Comparison of ENCODE assay signal across 8 cellular contexts in genomic region chr19:20247016-20247683, GRCh38.
DNase-seq lines count a peak whose midpoint lies in the region; ATAC-seq and TF ChIP-seq lines count a peak whose summit lies in the region.

No MANE protein-coding gene starts in this region.

- H3K79me2 ChIP-seq in GM23338 (replicated peaks; ENCODE audit: insufficient read depth), result no peaks in the 10 kb centered on the region

- H2AFZ ChIP-seq in GM23338, result 0 out of 2 replicates have a peak overlapping the region, but pooled peaks have one; percentile 48

- no peaks in the 10 kb centered on the region for H3K27me3 ChIP-seq in GM23338 (ENCODE audit: insufficient read depth)
- no peaks in the 10 kb centered on the region for H3K27me3 ChIP-seq in SJCRH30
- no peaks in the 10 kb centered on the region for H3K27me3 ChIP-seq in endodermal cell (ENCODE audit: control insufficient read depth, insufficient read depth, low read length, poor library complexity, severe bottlenecking)

- no peaks in the 10 kb centered on the region for H3F3A ChIP-seq in GM23338 (replicated peaks; ENCODE audit: low read depth)

- no peak overlapping the region for H3K9ac ChIP-seq in endodermal cell (ENCODE audit: extremely low read depth, low read length, poor library complexity, severe bottlenecking)

- ATAC-seq in GM23338, result peak; percentile 85
- no peak for ATAC-seq in HG02759 (IDR thresholded peaks at IDR 0.05; ENCODE audit: unreplicated experiment)
- ATAC-seq in GM18858 (IDR thresholded peaks at IDR 0.05; ENCODE audit: unreplicated experiment), result no peak

- H3K4me1 Mint-ChIP-seq in GM23338 (peaks cover 36% of the 10 kb centered on the region), endodermal cell (peaks cover 33% of the 10 kb centered on the region), osteocyte (ENCODE audit: unreplicated experiment) (no peaks in the 10 kb centered on the region)

- TF ChIP-seq CTCF in GM23338 (conservative IDR thresholded peaks at IDR 0.05; ENCODE audit: low read depth in 2 of 2) (peak; percentile 88), endodermal cell (conservative IDR thresholded peaks at IDR 0.05) (peak; percentile 90), osteocyte (IDR thresholded peaks at IDR 0.05) (peak; percentile 49)

- DNase-seq in GM23338 (ENCODE audit: low spot score) (peak; percentile 69), SJCRH30 (peak; percentile 13 to 50), endodermal cell (peak; percentile 84), osteocyte (ENCODE audit: extremely low spot score, unreplicated experiment) (no peak), NCI-H510A treated with DMSO at 0.1 percent for 48 hours (lab: John Stamatoyannopoulos, UW) (no peak), COR-L47 (lab: John Stamatoyannopoulos, UW) (no peak)

- H3K27ac ChIP-seq in GM23338 (ENCODE audit: low read depth), result no peak overlapping the region
- H3K27ac ChIP-seq in SJCRH30, result no peak overlapping the region
- no peak overlapping the region for H3K27ac ChIP-seq in endodermal cell (ENCODE audit: low read depth, low read length)

- H3K4me3 ChIP-seq in GM23338, result no peak overlapping the region
- H3K4me3 ChIP-seq in SJCRH30, result no peak overlapping the region
- H3K4me3 ChIP-seq in endodermal cell (ENCODE audit: low read length), result peak overlapping the region; percentile 32

- H3K9me3 Mint-ChIP-seq in GM23338 (peaks cover 7% of the 10 kb centered on the region; the same call in 1 of the 3 replicates), endodermal cell (peaks cover 28% of the 10 kb centered on the region), osteocyte (ENCODE audit: unreplicated experiment) (peaks cover 24% of the 10 kb centered on the region)

- H3K9me2 ChIP-seq in GM23338 (ENCODE audit: insufficient read depth), result no peaks in the 10 kb centered on the region

- peaks cover 36% of the 10 kb centered on the region for H3K4me1 ChIP-seq in GM23338 (ENCODE audit: insufficient read depth)
- H3K4me1 ChIP-seq in SJCRH30, result no peaks in the 10 kb centered on the region
- H3K4me1 ChIP-seq in endodermal cell (ENCODE audit: control insufficient read depth, insufficient read depth, low read length), result peaks cover 7% of the 10 kb centered on the region

- peak overlapping the region; percentile 18; the same call in 1 of the 2 replicates for H3K4me2 ChIP-seq in GM23338

- H3K4me3 Mint-ChIP-seq in GM23338, result no peak overlapping the region; the same call in 2 of the 3 replicates
- no peak overlapping the region for H3K4me3 Mint-ChIP-seq in endodermal cell
- H3K4me3 Mint-ChIP-seq in osteocyte (ENCODE audit: unreplicated experiment), result no peak overlapping the region

- no peaks in the 10 kb centered on the region; the same call in 2 of the 3 replicates for H3K36me3 Mint-ChIP-seq in GM23338 (ENCODE audit: low read depth)
- peaks cover 24% of the 10 kb centered on the region for H3K36me3 Mint-ChIP-seq in endodermal cell (ENCODE audit: low read depth)
- no peaks in the 10 kb centered on the region for H3K36me3 Mint-ChIP-seq in osteocyte (ENCODE audit: unreplicated experiment)

- H3K36me3 ChIP-seq in GM23338 (ENCODE audit: insufficient read depth) (no peaks in the 10 kb centered on the region), SJCRH30 (no peaks in the 10 kb centered on the region), endodermal cell (ENCODE audit: control insufficient read depth, insufficient read depth, low read length) (no peaks in the 10 kb centered on the region)

- H3K27ac Mint-ChIP-seq in GM23338, result no peak overlapping the region
- H3K27ac Mint-ChIP-seq in endodermal cell, result peak overlapping the region; percentile 89
- no peak overlapping the region for H3K27ac Mint-ChIP-seq in osteocyte (ENCODE audit: unreplicated experiment)

- 85 to 91% methylated on average over 6 to 10 of the region's 10 CpGs for WGBS in endodermal cell (ENCODE audit: insufficient coverage in 1 of 2, insufficient read length in 1 of 2), 2 experiments

- H3K27me3 Mint-ChIP-seq in GM23338 (ENCODE audit: insufficient read depth, low read depth, poor library complexity) (peaks cover 2% of the 10 kb centered on the region), endodermal cell (ENCODE audit: insufficient read depth) (peaks cover 3% of the 10 kb centered on the region), osteocyte (ENCODE audit: unreplicated experiment) (no peaks in the 10 kb centered on the region)

- H3K9me3 ChIP-seq in SJCRH30 (replicated peaks) (no peaks in the 10 kb centered on the region; the same call in 1 of the 2 replicates), endodermal cell (ENCODE audit: control insufficient read depth, low read length) (peaks cover 55% of the 10 kb centered on the region)

- H4K20me1 ChIP-seq in GM23338 (replicated peaks; ENCODE audit: insufficient read depth), result no peaks in the 10 kb centered on the region

TF ChIP-seq in GM23338, 12 proteins besides CTCF, POLR2A, EP300 and RAD21:
- TF ChIP-seq JUNB (IDR thresholded peaks at IDR 0.05; ENCODE audit: unreplicated experiment) (no peak), ZNF462 (CRISPR knock-in tag; IDR thresholded peaks at IDR 0.05) (no peak), POLR2AphosphoS5 (IDR thresholded peaks at IDR 0.05; ENCODE audit: low read depth) (no peak)
TF ChIP-seq in GM23338: peak in this region for 0.

Comparison
In these comparisons a context has a peak if more than half of its experiments do, and no peak if none do; other contexts are left out.
1. DNase-seq: peak in GM23338 (single experiment), SJCRH30 (2 of 2) and endodermal cell (single experiment); none in osteocyte (single experiment), NCI-H510A treated with DMSO at 0.1 percent for 48 hours (single experiment) and COR-L47 (single experiment).
2. Peak in every context shown above with its lines, with median percentiles within 50 percentile points of each other: CTCF ChIP-seq.